ENCODE assay signal across 8 cellular contexts in genomic region chr2:87217741-87218410, GRCh38.
A peak's percentile ranks its signal among the peaks of the same experiment; 100 is the strongest.
DNase-seq lines count a peak whose midpoint lies in the region; ATAC-seq, FAIRE-seq and TF ChIP-seq lines count a peak whose summit lies in the region.
"Not testable (repeated sequence)": the region's sequence is repeated elsewhere in the genome, so short reads cannot be mapped to it uniquely, and the experiment has no call there.

No MANE protein-coding gene starts in this region.

- not testable (repeated sequence) for H3K4me1 ChIP-seq in MM.1S (ENCODE audit: low read length); naive thymus-derived CD4-positive, alpha-beta T cell (ENCODE audit: control insufficient read depth in 2 of 2, insufficient read depth in 2 of 2, low read length in 2 of 2)

- not testable (repeated sequence) for H3K4me3 Mint-ChIP-seq in activated CD4-positive, alpha-beta T cell treated with anti-CD3 and anti-CD28 coated beads, Interleukin-2, amount 10 ng/mL, durations not matched to agents 7 days and 5 days; naive thymus-derived CD4-positive, alpha-beta T cell

- peak; percentile 99 for FAIRE-seq in GM12891 (lab: Jason Lieb, UNC)
- peak; percentile 93 for FAIRE-seq in urothelium cell line (lab: Jason Lieb, UNC)

- not testable (repeated sequence) for H3K9me3 ChIP-seq in MM.1S (replicated peaks; ENCODE audit: insufficient read depth, low read length); naive thymus-derived CD4-positive, alpha-beta T cell (ENCODE audit: control insufficient read depth in 2 of 3, low read length in 3 of 3)

- H3K27ac Mint-ChIP-seq in activated CD4-positive, alpha-beta T cell treated with anti-CD3 and anti-CD28 coated beads, Interleukin-2, amount 10 ng/mL, durations not matched to agents 7 days and 5 days; naive thymus-derived CD4-positive, alpha-beta T cell: not testable (repeated sequence)

- TF ChIP-seq POLR2A in GM12891 (IDR thresholded peaks at IDR 0.05; ENCODE audit: low read depth, low read length) = not testable (repeated sequence)

- not testable (repeated sequence) for H3K4me3 ChIP-seq in MM.1S (ENCODE audit: low read length); fibroblast of mammary gland (ENCODE audit: control insufficient read depth, low read depth, low read length); naive thymus-derived CD4-positive, alpha-beta T cell (ENCODE audit: low read length)

- peak; percentile 90 for ATAC-seq in naive thymus-derived CD4-positive, alpha-beta T cell

- H3K27me3 ChIP-seq in MM.1S (replicated peaks; ENCODE audit: insufficient read depth, low read length); naive thymus-derived CD4-positive, alpha-beta T cell (ENCODE audit: control insufficient read depth in 2 of 2, insufficient read depth in 2 of 2, low read length in 2 of 2): not testable (repeated sequence)

- not testable (repeated sequence) for H3K9me3 Mint-ChIP-seq in activated CD4-positive, alpha-beta T cell treated with anti-CD3 and anti-CD28 coated beads, Interleukin-2, amount 10 ng/mL, durations not matched to agents 7 days and 5 days; naive thymus-derived CD4-positive, alpha-beta T cell

- TF ChIP-seq CTCF in MM.1S (IDR thresholded peaks at IDR 0.05; ENCODE audit: low read length) = peak; percentile 19; the same call in 1 of the 2 replicates
- TF ChIP-seq CTCF in fibroblast of mammary gland (conservative IDR thresholded peaks at IDR 0.05; ENCODE audit: control insufficient read depth, insufficient read depth, low read depth, low read length) = peak; percentile 15

- not testable (repeated sequence) for H3K4me2 ChIP-seq in MM.1S (ENCODE audit: low read depth, low read length)

- H3K27me3 Mint-ChIP-seq in activated CD4-positive, alpha-beta T cell treated with anti-CD3 and anti-CD28 coated beads, Interleukin-2, amount 10 ng/mL, durations not matched to agents 7 days and 5 days = not testable (repeated sequence)
- peaks cover 0 to 20% (median 4%) of the 10 kb centered on the region in 5 donors for H3K27me3 Mint-ChIP-seq in naive thymus-derived CD4-positive, alpha-beta T cell

- not testable (repeated sequence) for H3K79me2 ChIP-seq in MM.1S (ENCODE audit: low read length)

- H3K9me2 ChIP-seq in MM.1S (replicated peaks; ENCODE audit: insufficient read depth, low read length) = not testable (repeated sequence)

- H3F3A ChIP-seq in MM.1S (ENCODE audit: insufficient read depth, low read length) = not testable (repeated sequence)

- not testable (repeated sequence) for H3K9ac ChIP-seq in MM.1S (ENCODE audit: low read length)

- intact Hi-C loops in naive thymus-derived CD4-positive, alpha-beta T cell (cut with micrococcal nuclease) = not testable (repeated sequence)

- not testable (repeated sequence) for DNase-seq in GM12891 (ENCODE audit: insufficient read length, low spot score); MM.1S; fibroblast of mammary gland (ENCODE audit: low read depth); urothelium cell line (ENCODE audit: low spot score)
- peak; percentile 69 for DNase-seq in activated CD4-positive, alpha-beta T cell treated with anti-CD3 and anti-CD28 coated beads, Interleukin-2, amount 10 ng/mL, durations not matched to agents 7 days and 5 days
- DNase-seq in activated naive CD4-positive, alpha-beta T cell treated with anti-CD3 and anti-CD28 coated beads, Interleukin-2, amount 50 U/mL, for 16 hours = peak; percentile 84
- peak in 6 of 9 donors; percentile 9 to 72 (median 54) for DNase-seq in naive thymus-derived CD4-positive, alpha-beta T cell
- DNase-seq in stimulated activated CD4-positive, alpha-beta T cell treated with anti-CD3 and anti-CD28 coated beads, Interleukin-4, amount 100 ng/mL, for 48 hours (ENCODE audit: low read depth in 2 of 2) = peak; percentile 72 to 80

- H4K20me1 ChIP-seq in MM.1S (ENCODE audit: insufficient read depth, low read length) = not testable (repeated sequence)

- not testable (repeated sequence) for H2AFZ ChIP-seq in MM.1S (ENCODE audit: low read length)

- not testable (repeated sequence) for H3K36me3 Mint-ChIP-seq in activated CD4-positive, alpha-beta T cell treated with anti-CD3 and anti-CD28 coated beads, Interleukin-2, amount 10 ng/mL, durations not matched to agents 7 days and 5 days (ENCODE audit: low read depth); naive thymus-derived CD4-positive, alpha-beta T cell

- not testable (repeated sequence) for H3K27ac ChIP-seq in MM.1S (ENCODE audit: low read length); naive thymus-derived CD4-positive, alpha-beta T cell (ENCODE audit: low read depth, low read length)

- CTCF ChIA-PET in activated CD4-positive, alpha-beta T cell treated with anti-CD3 and anti-CD28 coated beads, Interleukin-2, amount 10 ng/mL, durations not matched to agents 7 days and 5 days (lab: Charles Lee); naive thymus-derived CD4-positive, alpha-beta T cell (lab: Charles Lee): not testable (repeated sequence)

- not testable (repeated sequence) for H3K36me3 ChIP-seq in MM.1S (replicated peaks; ENCODE audit: insufficient read depth, low read length); naive thymus-derived CD4-positive, alpha-beta T cell (ENCODE audit: control insufficient read depth in 2 of 3, insufficient read depth in 3 of 3, low read length in 3 of 3)

- not testable (repeated sequence) for H3K4me1 Mint-ChIP-seq in activated CD4-positive, alpha-beta T cell treated with anti-CD3 and anti-CD28 coated beads, Interleukin-2, amount 10 ng/mL, durations not matched to agents 7 days and 5 days; naive thymus-derived CD4-positive, alpha-beta T cell

- POLR2A ChIA-PET in activated CD4-positive, alpha-beta T cell treated with anti-CD3 and anti-CD28 coated beads, Interleukin-2, amount 10 ng/mL, durations not matched to agents 7 days and 5 days (lab: Charles Lee); naive thymus-derived CD4-positive, alpha-beta T cell (lab: Charles Lee): not testable (repeated sequence)
